ENCODE assay signal across 22 cellular contexts in genomic region chr1:211688421-211688820, GRCh38. TPM values are rescaled to one million over a fixed set of nuclear protein-coding genes. Genes with fewer than 3 reads are reported as not detected.
"Had no signal": no experiment of that assay in that cellular context is flagged by ENCODE, and none has a peak within 500 bp of the region (broad histone marks: within the 10 kb centered on the region; RNA-seq: fewer than 3 reads in every experiment).

No MANE protein-coding gene starts in this region.

- FAIRE-seq: endothelial cell of umbilical vein had no signal

- DNase-seq: activated CD4-positive, alpha-beta T cell treated with anti-CD3 and anti-CD28 coated beads, Interleukin-2, amount 50 U/mL, for 1 hour; activated CD8-positive, alpha-beta memory T cell treated with anti-CD3 and anti-CD28 coated beads for 24 hours; activated effector memory CD4-positive, alpha-beta T cell treated with anti-CD3 and anti-CD28 coated beads, Interleukin-2, amount 50 U/mL, for 16 hours; activated naive CD4-positive, alpha-beta T cell treated with anti-CD3 and anti-CD28 coated beads, Interleukin-2, amount 50 U/mL, for 16 hours; activated T-cell treated with anti-CD3 and anti-CD28 coated beads, Interleukin-2, amount 50 U/mL, for 48 hours; brain microvascular endothelial cell; caudate nucleus; effector memory CD4-positive, alpha-beta T cell; foreskin melanocyte; naive thymus-derived CD4-positive, alpha-beta T cell; spleen; stimulated activated CD4-positive, alpha-beta T cell treated with anti-CD3 and anti-CD28 coated beads, Interleukin-4, amount 100 ng/mL, for 24 hours; stimulated activated naive CD8-positive, alpha-beta T cell treated with anti-CD3 and anti-CD28 coated beads, Interleukin-15, amount 100 ng/mL, for 72 hours had no signal

- H3K9me3 ChIP-seq: ascending aorta, prostate gland, right atrium auricular region, suprapubic skin, tibial nerve had no signal

- ATAC-seq: activated CD4-positive, CD25-positive, alpha-beta regulatory T cell treated with anti-CD3 and anti-CD28 coated beads, Interleukin-2, amount 50 U/mL, for 24 hours; esophagus mucosa; left lobe of liver; naive thymus-derived CD4-positive, alpha-beta T cell; stimulated activated naive CD8-positive, alpha-beta T cell treated with anti-CD3 and anti-CD28 coated beads, Interleukin-15, amount 100 ng/mL, for 72 hours had no signal

- H3K27me3 Mint-ChIP-seq: stimulated activated naive CD8-positive, alpha-beta T cell treated with anti-CD3 and anti-CD28 coated beads, Interleukin-15, amount 100 ng/mL, for 72 hours had no signal

- H3K9me3 Mint-ChIP-seq: naive thymus-derived CD4-positive, alpha-beta T cell; stimulated activated naive CD8-positive, alpha-beta T cell treated with anti-CD3 and anti-CD28 coated beads, Interleukin-15, amount 100 ng/mL, for 72 hours had no signal

- H3K36me3 Mint-ChIP-seq: naive thymus-derived CD4-positive, alpha-beta T cell had no signal

RNA-seq across cellular contexts. Expression of gene NEK2, which starts 13.0 kb away (rescaled TPM):
- total RNA-seq: ascending aorta had no signal
